Comparison of ENCODE assay signal across 22 cellular contexts in the genomic region with DNA sequence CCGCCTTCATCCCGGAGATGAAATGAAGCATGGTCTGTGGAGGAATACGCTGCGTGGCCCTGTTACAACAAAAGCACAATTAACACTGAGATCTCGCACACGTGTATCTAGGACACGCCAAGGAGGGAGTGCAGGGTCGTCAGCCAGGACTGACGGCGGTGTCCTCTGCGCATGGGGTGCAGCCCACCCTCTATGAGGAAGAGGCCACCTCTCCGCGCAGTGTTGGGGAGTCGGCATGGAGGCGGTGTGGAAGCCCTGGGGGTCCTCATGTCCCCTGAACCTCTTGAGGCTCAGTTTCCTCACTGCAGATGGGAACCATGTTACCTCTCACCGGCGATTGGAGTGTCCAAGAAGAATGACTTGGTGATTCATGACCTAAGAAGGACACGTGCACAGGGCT.
DNase-seq lines count a peak whose midpoint lies in the region; FAIRE-seq and TF ChIP-seq lines count a peak whose summit lies in the region.
"Had no signal": no experiment of that assay in that cellular context is flagged by ENCODE, and none has a peak within 500 bp of the region (broad histone marks: within the 10 kb centered on the region; RNA-seq: fewer than 3 reads in every experiment).

No MANE protein-coding gene starts in this region.

- 42 to 65% methylated on average over 18 of the region's 18 CpGs for WGBS in tibial nerve, 2 donors

- TF ChIP-seq CTCF in D721Med (IDR thresholded peaks at IDR 0.05; ENCODE audit: insufficient read depth, missing control alignments) (no peak), neural progenitor cell (IDR thresholded peaks at IDR 0.05) (no peak), tibial nerve (IDR thresholded peaks at IDR 0.05) (no peak), glutamatergic neuron (IDR thresholded peaks at IDR 0.05; ENCODE audit: partially characterized antibody, unreplicated experiment) (no peak)

- H2AFZ ChIP-seq in neural progenitor cell (replicated peaks): no peak overlapping the region

- H4K20me1 ChIP-seq in neural progenitor cell (ENCODE audit: low read depth): no peaks in the 10 kb centered on the region
- H4K20me1 ChIP-seq: BLaER1 treated with 17β-estradiol and CSF1 and Interleukin-3, amounts not matched to agents 10 nM and 100 nM had no signal

- H3K27ac ChIP-seq in neural progenitor cell (no peak overlapping the region), tibial nerve (no peak overlapping the region)
- H3K27ac ChIP-seq: 22Rv1; A549; BLaER1 treated with 17β-estradiol and CSF1 and Interleukin-3, amounts not matched to agents 10 nM and 100 nM; C4-2B had no signal

- H3K36me3 Mint-ChIP-seq in neural progenitor cell: no peaks in the 10 kb centered on the region
- H3K36me3 Mint-ChIP-seq in glutamatergic neuron (ENCODE audit: unreplicated experiment): no peaks in the 10 kb centered on the region
- H3K36me3 Mint-ChIP-seq: CD8-positive, alpha-beta T cell had no signal

- H3K4me3 Mint-ChIP-seq in neural progenitor cell: no peak overlapping the region
- no peak overlapping the region for H3K4me3 Mint-ChIP-seq in glutamatergic neuron (ENCODE audit: unreplicated experiment)
- H3K4me3 Mint-ChIP-seq: B cell; CD4-positive, alpha-beta T cell; CD8-positive, alpha-beta T cell had no signal

- no peaks in the 10 kb centered on the region for H3K79me2 ChIP-seq in neural progenitor cell (ENCODE audit: low read depth)

- no peak for TF ChIP-seq POLR2A in tibial nerve (IDR thresholded peaks at IDR 0.05)

- H3K9me3 ChIP-seq in neural progenitor cell (ENCODE audit: low read depth) (no peaks in the 10 kb centered on the region), tibial nerve (peaks cover 0 to 6% (median 0%) of the 10 kb centered on the region in 4 donors)
- H3K9me3 ChIP-seq: A549, Caco-2 had no signal

- no peak overlapping the region for H3K4me2 ChIP-seq in neural progenitor cell
- H3K4me2 ChIP-seq: A549; BLaER1 treated with 17β-estradiol and CSF1 and Interleukin-3, amounts not matched to agents 10 nM and 100 nM had no signal

- peaks cover under 1% of the 10 kb centered on the region for H3K4me1 ChIP-seq in neural progenitor cell
- peaks cover 0 to 18% (median 5%) of the 10 kb centered on the region in 4 donors for H3K4me1 ChIP-seq in tibial nerve
- H3K4me1 ChIP-seq: Caco-2 had no signal

- TF ChIP-seq EP300 in tibial nerve (IDR thresholded peaks at IDR 0.05): no peak

- H3K27me3 ChIP-seq in neural progenitor cell: no peaks in the 10 kb centered on the region
- no peaks in the 10 kb centered on the region for H3K27me3 ChIP-seq in tibial nerve
- H3K27me3 ChIP-seq: BLaER1 treated with 17β-estradiol and CSF1 and Interleukin-3, amounts not matched to agents 10 nM and 100 nM had no signal

- H3F3A ChIP-seq in neural progenitor cell (ENCODE audit: low read depth): peaks cover 4% of the 10 kb centered on the region

- no peak overlapping the region for H3K9ac ChIP-seq in neural progenitor cell
- H3K9ac ChIP-seq: BLaER1 treated with 17β-estradiol and CSF1 and Interleukin-3, amounts not matched to agents 10 nM and 100 nM had no signal

- peaks cover 13% of the 10 kb centered on the region for H3K9me3 Mint-ChIP-seq in neural progenitor cell
- H3K9me3 Mint-ChIP-seq in glutamatergic neuron (ENCODE audit: unreplicated experiment): peaks cover 5% of the 10 kb centered on the region
- H3K9me3 Mint-ChIP-seq: CD4-positive, alpha-beta T cell; CD8-positive, alpha-beta T cell had no signal

- H3K4me1 Mint-ChIP-seq in neural progenitor cell (peaks cover 5% of the 10 kb centered on the region), glutamatergic neuron (ENCODE audit: low read depth, unreplicated experiment) (no peaks in the 10 kb centered on the region)
- H3K4me1 Mint-ChIP-seq: B cell had no signal

- H3K27me3 Mint-ChIP-seq in neural progenitor cell (ENCODE audit: insufficient read depth, low read depth) (peaks cover 9% of the 10 kb centered on the region), glutamatergic neuron (ENCODE audit: unreplicated experiment) (no peaks in the 10 kb centered on the region)

- peak; percentile 56 for FAIRE-seq in D721Med (lab: Jason Lieb, UNC)
- FAIRE-seq: A549, G401.6, GM12891, GM19239 had no signal

- H3K4me3 ChIP-seq in neural progenitor cell (no peak overlapping the region), tibial nerve (no peak overlapping the region)
- H3K4me3 ChIP-seq: A549; BLaER1 treated with 17β-estradiol and CSF1 and Interleukin-3, amounts not matched to agents 10 nM and 100 nM had no signal

- H3K27ac Mint-ChIP-seq in neural progenitor cell (peak overlapping the region; percentile 58), glutamatergic neuron (ENCODE audit: unreplicated experiment) (no peak overlapping the region)
- H3K27ac Mint-ChIP-seq: B cell; CD4-positive, alpha-beta T cell; CD8-positive, alpha-beta T cell had no signal

- H3K36me3 ChIP-seq in neural progenitor cell: no peaks in the 10 kb centered on the region
- H3K36me3 ChIP-seq in tibial nerve: no peaks in the 10 kb centered on the region
- H3K36me3 ChIP-seq: BLaER1 treated with 17β-estradiol and CSF1 and Interleukin-3, amounts not matched to agents 10 nM and 100 nM had no signal

- DNase-seq in D721Med (ENCODE audit: insufficient read length, low spot score): no peak
- DNase-seq in NCI-H69 (lab: John Stamatoyannopoulos, UW): peak; percentile 10
- no peak for DNase-seq in neural progenitor cell (ENCODE audit: low spot score)
- peak; percentile 12 for DNase-seq in ureter (ENCODE audit: low spot score)
- DNase-seq in tibial nerve (ENCODE audit: low spot score in 2 of 2): no peak
- no peak for DNase-seq in SK-N-DZ (ENCODE audit: low spot score)
- DNase-seq in glutamatergic neuron: no peak
- DNase-seq: AML-193; Caco-2; Calu3; CD4-positive, alpha-beta T cell; CD8-positive, alpha-beta T cell; DMS79 treated with DMSO at 0.1 percent for 48 hours; GF-D8 had no signal

Comparison
In these comparisons a context has a peak if more than half of its experiments do, and no peak if none do; other contexts are left out.
1. DNase-seq: peak in NCI-H69 (single experiment) and ureter (single experiment); none in D721Med (single experiment), neural progenitor cell (single experiment), tibial nerve (0 of 2), SK-N-DZ (single experiment) and glutamatergic neuron (single experiment).